In the genomic region with DNA sequence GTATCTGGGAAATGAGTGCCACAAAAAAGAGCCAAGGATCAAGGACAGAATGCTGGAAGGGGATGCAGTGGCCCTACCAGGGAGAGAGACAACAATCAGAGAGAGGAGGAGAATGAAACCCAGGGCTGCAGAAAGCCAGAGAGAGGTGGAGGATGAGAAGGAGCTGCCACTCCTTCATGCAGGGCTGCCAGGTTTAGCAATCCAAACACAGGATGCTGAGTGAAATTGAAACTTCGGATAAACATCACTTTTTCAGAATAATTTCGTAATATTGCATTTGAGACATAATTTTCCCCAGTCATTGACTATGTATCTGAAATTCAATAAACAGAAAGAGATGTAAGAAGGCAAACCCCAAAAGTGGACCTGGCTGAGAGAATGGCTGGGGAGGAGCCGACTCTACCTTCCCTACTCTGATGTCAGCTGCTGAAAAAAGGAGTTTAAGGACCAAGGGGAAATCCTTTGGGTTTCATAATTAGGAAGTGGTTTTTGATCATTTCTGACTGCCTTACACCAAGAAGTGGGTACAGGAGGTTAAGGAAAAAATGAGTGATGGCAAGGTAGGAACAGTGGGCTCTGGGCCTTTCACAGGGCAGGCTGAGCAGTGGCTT, we compare ENCODE assay signal across 1 cellular context.
TF ChIP-seq lines count a peak whose summit lies in the region.

No MANE protein-coding gene starts in this region.

TF ChIP-seq in HepG2, 621 proteins besides CTCF, POLR2A, EP300 and RAD21:
- TF ChIP-seq ZKSCAN8 (CRISPR knock-in tag; IDR thresholded peaks at IDR 0.05; ENCODE audit: borderline replicate concordance) (no peak), ZNF317 (CRISPR knock-in tag; IDR thresholded peaks at IDR 0.05) (no peak), ZNF543 (CRISPR knock-in tag; IDR thresholded peaks at IDR 0.05) (no peak), FOSL1 (CRISPR knock-in tag; IDR thresholded peaks at IDR 0.05; ENCODE audit: borderline replicate concordance) (no peak), JARID2 (CRISPR knock-in tag; IDR thresholded peaks at IDR 0.05; ENCODE audit: insufficient replicate concordance) (no peak), ZNF768 (CRISPR knock-in tag; IDR thresholded peaks at IDR 0.05) (no peak), TEAD2 (CRISPR knock-in tag; IDR thresholded peaks at IDR 0.05) (no peak), ZNF263 (CRISPR knock-in tag; IDR thresholded peaks at IDR 0.05) (no peak), TBL1XR1 (IDR thresholded peaks at IDR 0.05; ENCODE audit: borderline replicate concordance, low read length, partially characterized antibody) (no peak), RFX5 (IDR thresholded peaks at IDR 0.05; ENCODE audit: low read depth, low read length) (no peak), ZSCAN25 (CRISPR knock-in tag; IDR thresholded peaks at IDR 0.05) (no peak), ZNF841 (CRISPR knock-in tag; IDR thresholded peaks at IDR 0.05; ENCODE audit: borderline replicate concordance) (no peak), NFE2 (CRISPR knock-in tag; IDR thresholded peaks at IDR 0.05) (no peak), RCOR2 (CRISPR knock-in tag; IDR thresholded peaks at IDR 0.05) (no peak), POLR2AphosphoS5 (IDR thresholded peaks at IDR 0.05; ENCODE audit: low read depth, low read length) (no peak), KDM2A (CRISPR knock-in tag; IDR thresholded peaks at IDR 0.05; ENCODE audit: borderline replicate concordance, low read depth) (no peak), SYNCRIP (IDR thresholded peaks at IDR 0.05; ENCODE audit: insufficient read depth, low read depth, low read length) (no peak)
- TF ChIP-seq, protein P1, sequence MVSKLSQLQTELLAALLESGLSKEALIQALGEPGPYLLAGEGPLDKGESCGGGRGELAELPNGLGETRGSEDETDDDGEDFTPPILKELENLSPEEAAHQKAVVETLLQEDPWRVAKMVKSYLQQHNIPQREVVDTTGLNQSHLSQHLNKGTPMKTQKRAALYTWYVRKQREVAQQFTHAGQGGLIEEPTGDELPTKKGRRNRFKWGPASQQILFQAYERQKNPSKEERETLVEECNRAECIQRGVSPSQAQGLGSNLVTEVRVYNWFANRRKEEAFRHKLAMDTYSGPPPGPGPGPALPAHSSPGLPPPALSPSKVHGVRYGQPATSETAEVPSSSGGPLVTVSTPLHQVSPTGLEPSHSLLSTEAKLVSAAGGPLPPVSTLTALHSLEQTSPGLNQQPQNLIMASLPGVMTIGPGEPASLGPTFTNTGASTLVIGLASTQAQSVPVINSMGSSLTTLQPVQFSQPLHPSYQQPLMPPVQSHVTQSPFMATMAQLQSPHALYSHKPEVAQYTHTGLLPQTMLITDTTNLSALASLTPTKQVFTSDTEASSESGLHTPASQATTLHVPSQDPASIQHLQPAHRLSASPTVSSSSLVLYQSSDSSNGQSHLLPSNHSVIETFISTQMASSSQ (IDR thresholded peaks at IDR 0.05; ENCODE audit: low read depth), result no peak
- TF ChIP-seq, protein P1 (CRISPR knock-in tag; IDR thresholded peaks at IDR 0.05; ENCODE audit: borderline replicate concordance), result no peak
- TF ChIP-seq, protein P2, sequence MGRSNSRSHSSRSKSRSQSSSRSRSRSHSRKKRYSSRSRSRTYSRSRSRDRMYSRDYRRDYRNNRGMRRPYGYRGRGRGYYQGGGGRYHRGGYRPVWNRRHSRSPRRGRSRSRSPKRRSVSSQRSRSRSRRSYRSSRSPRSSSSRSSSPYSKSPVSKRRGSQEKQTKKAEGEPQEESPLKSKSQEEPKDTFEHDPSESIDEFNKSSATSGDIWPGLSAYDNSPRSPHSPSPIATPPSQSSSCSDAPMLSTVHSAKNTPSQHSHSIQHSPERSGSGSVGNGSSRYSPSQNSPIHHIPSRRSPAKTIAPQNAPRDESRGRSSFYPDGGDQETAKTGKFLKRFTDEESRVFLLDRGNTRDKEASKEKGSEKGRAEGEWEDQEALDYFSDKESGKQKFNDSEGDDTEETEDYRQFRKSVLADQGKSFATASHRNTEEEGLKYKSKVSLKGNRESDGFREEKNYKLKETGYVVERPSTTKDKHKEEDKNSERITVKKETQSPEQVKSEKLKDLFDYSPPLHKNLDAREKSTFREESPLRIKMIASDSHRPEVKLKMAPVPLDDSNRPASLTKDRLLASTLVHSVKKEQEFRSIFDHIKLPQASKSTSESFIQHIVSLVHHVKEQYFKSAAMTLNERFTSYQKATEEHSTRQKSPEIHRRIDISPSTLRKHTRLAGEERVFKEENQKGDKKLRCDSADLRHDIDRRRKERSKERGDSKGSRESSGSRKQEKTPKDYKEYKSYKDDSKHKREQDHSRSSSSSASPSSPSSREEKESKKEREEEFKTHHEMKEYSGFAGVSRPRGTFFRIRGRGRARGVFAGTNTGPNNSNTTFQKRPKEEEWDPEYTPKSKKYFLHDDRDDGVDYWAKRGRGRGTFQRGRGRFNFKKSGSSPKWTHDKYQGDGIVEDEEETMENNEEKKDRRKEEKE (IDR thresholded peaks at IDR 0.05), result no peak
TF ChIP-seq in HepG2: peak in this region for 0.
